Comparison of ENCODE assay signal across 9 cellular contexts in genomic region chr17:44707755-44708400, GRCh38.
DNase-seq lines count a peak whose midpoint lies in the region; ATAC-seq and TF ChIP-seq lines count a peak whose summit lies in the region.
"Had no signal": no experiment of that assay in that cellular context is flagged by ENCODE, and none has a peak within 500 bp of the region (broad histone marks: within the 10 kb centered on the region; RNA-seq: fewer than 3 reads in every experiment).

No MANE protein-coding gene starts in this region.

- H3K36me3 ChIP-seq in GM06990 (ENCODE audit: control insufficient read depth, insufficient read depth, low read length): no peaks in the 10 kb centered on the region

- H3K4me3 ChIP-seq in GM06990 (replicated peaks; ENCODE audit: low read depth, low read length) (peak overlapping the region; percentile 98), fibroblast of mammary gland (ENCODE audit: control insufficient read depth, low read depth, low read length) (peak overlapping the region; percentile 96), retinal pigment epithelial cell (ENCODE audit: low read length) (peak overlapping the region; percentile 99)

- H3K9me3 Mint-ChIP-seq in stimulated activated memory B cell treated with anti-CD40 and anti-IgM and Interleukin-4, amounts not matched to agents 10 μg/mL and 1 μg/mL and 100 μg/mL, for 72 hours: no peaks in the 10 kb centered on the region
- H3K9me3 Mint-ChIP-seq: neural crest cell had no signal

- DNase-seq in GM06990 (ENCODE audit: extremely low read depth, insufficient read length): no peak
- peak; percentile 63 for DNase-seq in OCI-M1 (lab: John Stamatoyannopoulos, UW)
- DNase-seq in fibroblast of mammary gland (ENCODE audit: low read depth): no peak
- no peak for DNase-seq in retinal pigment epithelial cell (ENCODE audit: low read depth)
- no peak for DNase-seq in central memory CD4-positive, alpha-beta T cell
- DNase-seq in HK-2 (ENCODE audit: unreplicated experiment): no peak
- no peak for DNase-seq in T1000 (lab: John Stamatoyannopoulos, UW)

- peaks cover 4% of the 10 kb centered on the region for H3K36me3 Mint-ChIP-seq in stimulated activated memory B cell treated with anti-CD40 and anti-IgM and Interleukin-4, amounts not matched to agents 10 μg/mL and 1 μg/mL and 100 μg/mL, for 72 hours

- TF ChIP-seq CTCF in GM06990 (IDR thresholded peaks at IDR 0.05; ENCODE audit: insufficient read depth, low read length, poor library complexity, severe bottlenecking) (no peak), fibroblast of mammary gland (conservative IDR thresholded peaks at IDR 0.05; ENCODE audit: control insufficient read depth, insufficient read depth, low read depth, low read length) (no peak), retinal pigment epithelial cell (conservative IDR thresholded peaks at IDR 0.05; ENCODE audit: low read depth, low read length) (no peak)

- ATAC-seq in stimulated activated memory B cell treated with anti-CD40 and anti-IgM and Interleukin-4, amounts not matched to agents 10 μg/mL and 1 μg/mL and 100 μg/mL, for 72 hours: no peak

- no peaks in the 10 kb centered on the region for H3K4me1 Mint-ChIP-seq in stimulated activated memory B cell treated with anti-CD40 and anti-IgM and Interleukin-4, amounts not matched to agents 10 μg/mL and 1 μg/mL and 100 μg/mL, for 72 hours

- H3K4me3 Mint-ChIP-seq in stimulated activated memory B cell treated with anti-CD40 and anti-IgM and Interleukin-4, amounts not matched to agents 10 μg/mL and 1 μg/mL and 100 μg/mL, for 72 hours: no peak overlapping the region
- H3K4me3 Mint-ChIP-seq: neural crest cell had no signal

- no peaks in the 10 kb centered on the region for H3K27me3 ChIP-seq in GM06990 (replicated peaks; ENCODE audit: control insufficient read depth, insufficient read depth, low read length)

- no peaks in the 10 kb centered on the region for H3K27me3 Mint-ChIP-seq in stimulated activated memory B cell treated with anti-CD40 and anti-IgM and Interleukin-4, amounts not matched to agents 10 μg/mL and 1 μg/mL and 100 μg/mL, for 72 hours

- H3K27ac Mint-ChIP-seq in stimulated activated memory B cell treated with anti-CD40 and anti-IgM and Interleukin-4, amounts not matched to agents 10 μg/mL and 1 μg/mL and 100 μg/mL, for 72 hours: no peak overlapping the region
